In the genomic region with DNA sequence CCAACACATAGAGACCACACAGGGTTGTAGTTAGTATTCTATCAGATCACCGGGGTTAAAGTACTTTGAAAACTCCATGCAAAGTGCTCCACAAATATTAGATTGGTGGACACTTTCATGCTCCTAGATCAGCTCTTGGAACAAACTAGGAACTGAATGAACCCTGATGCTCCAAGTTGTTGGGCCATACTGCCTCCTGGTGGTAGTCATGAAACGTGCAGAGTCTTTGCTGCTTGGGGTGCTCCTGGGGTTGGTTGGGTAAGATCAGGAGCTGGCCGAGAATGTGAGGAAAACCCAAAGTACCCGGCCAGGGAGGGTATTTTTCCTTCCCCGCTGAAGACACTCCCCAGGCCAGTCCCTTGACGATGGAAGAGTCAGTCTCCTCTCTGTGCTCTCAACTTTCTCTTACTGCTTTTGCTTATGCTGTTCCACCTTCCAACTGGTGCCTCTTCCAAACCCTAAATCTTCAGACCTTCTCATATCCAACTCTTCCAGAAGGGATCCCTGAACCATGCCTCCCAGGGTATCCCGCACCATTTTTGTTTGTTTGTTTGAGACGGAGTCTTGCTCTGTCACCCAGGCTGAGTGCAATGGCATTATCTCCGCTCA, we compare ENCODE assay signal across 8 cellular contexts. TPM values are rescaled to one million over a fixed set of nuclear protein-coding genes. Genes with fewer than 3 reads are reported as not detected.
DNase-seq lines count a peak whose midpoint lies in the region; ATAC-seq and TF ChIP-seq lines count a peak whose summit lies in the region.

No MANE protein-coding gene starts in this region.

- peak; percentile 78 for DNase-seq in 8988T
- DNase-seq in NCI-H2227 (lab: John Stamatoyannopoulos, UW; ENCODE audit: unreplicated experiment): peak; percentile 50
- peak; percentile 40 to 42 for DNase-seq in activated CD4-positive, alpha-beta T cell treated with anti-CD3 and anti-CD28 coated beads for 24 hours (ENCODE audit: low read depth in 2 of 2)
- no peak for DNase-seq in chondrocyte (ENCODE audit: low spot score)
- DNase-seq in left kidney (ENCODE audit: low read depth, low spot score): peak; percentile 87
- DNase-seq in stimulated activated CD4-positive, alpha-beta T cell treated with anti-CD3 and anti-CD28 coated beads, Interleukin-4, amount 100 ng/mL, for 4 hours: peak; percentile 41 to 49

- no peaks in the 10 kb centered on the region for H3K9me3 Mint-ChIP-seq in chondrocyte (ENCODE audit: low read depth)

- peaks cover 22% of the 10 kb centered on the region for H3K4me1 Mint-ChIP-seq in chondrocyte (ENCODE audit: low read depth)

- no peak overlapping the region for H3K4me3 Mint-ChIP-seq in chondrocyte (ENCODE audit: unreplicated experiment)

- no peaks in the 10 kb centered on the region for H3K36me3 Mint-ChIP-seq in chondrocyte (ENCODE audit: low read depth)

- TF ChIP-seq CTCF in GM12873 (IDR thresholded peaks at IDR 0.05; ENCODE audit: insufficient read depth, low read depth, low read length, missing control alignments) (peak; percentile 93), chondrocyte (IDR thresholded peaks at IDR 0.05) (peak; percentile 95)

- ATAC-seq in GM18907 (IDR thresholded peaks at IDR 0.05; ENCODE audit: unreplicated experiment): no peak

- H3K27ac Mint-ChIP-seq in chondrocyte (ENCODE audit: unreplicated experiment): no peak overlapping the region

- H3K27me3 Mint-ChIP-seq in chondrocyte (ENCODE audit: low read depth): no peaks in the 10 kb centered on the region

RNA-seq across cellular contexts. Expression of a gene that starts 0.9 kb away (rescaled TPM):
- total RNA-seq in chondrocyte: not detected in 3 replicates

RNA-seq across cellular contexts. Expression of a gene that starts 32.2 kb away (rescaled TPM):
- total RNA-seq in chondrocyte: 10.4 to 31.1 TPM (median 30.1 TPM) in 3 replicates

RNA-seq across cellular contexts. Expression of a gene that starts 51.7 kb away (rescaled TPM):
- total RNA-seq in chondrocyte: 73.5 to 81.0 TPM (median 78.7 TPM) in 3 replicates
